ENCODE assay signal across 8 cellular contexts in genomic region chr12:32120419-32120818, GRCh38. TPM values are rescaled to one million over a fixed set of nuclear protein-coding genes. Genes with fewer than 3 reads are reported as not detected.
DNase-seq lines count a peak whose midpoint lies in the region; ATAC-seq, FAIRE-seq and TF ChIP-seq lines count a peak whose summit lies in the region.

No MANE protein-coding gene starts in this region.

- CTCF ChIA-PET in GM12878 (lab: Yijun Ruan, JAX), result interaction anchor here (0.6 to 2.0 kb wide), 6 partner anchors 10 to 437 kb away, joined by 3 to 8 read pairs (median 3); no protein-coding TSS in a partner anchor

- 62% methylated on average over 2 of the region's 2 CpGs for WGBS in GM12878 (ENCODE audit: insufficient coverage, insufficient replicate concordance, low lambda C conversion rate, missing lambda C conversion rate)

- H3K36me3 ChIP-seq in GM12878 (ENCODE audit: control insufficient read depth in 2 of 2, insufficient read depth in 2 of 2, low read length in 1 of 2), result 0 out of 4 replicates have a peak, but pooled peaks cover 0 to 4% of the 10 kb centered on the region in 2 experiments

- no peak overlapping the region for H3K9ac ChIP-seq in GM12878 (ENCODE audit: control insufficient read depth, insufficient read depth, low read length)

- no peak for TF ChIP-seq POLR2A in GM12891 (IDR thresholded peaks at IDR 0.05; ENCODE audit: low read depth, low read length)
- TF ChIP-seq POLR2A in GM12878 (IDR thresholded peaks at IDR 0.05; ENCODE audit: low read depth, low read length), result no peak

- ATAC-seq in GM21367 (IDR thresholded peaks at IDR 0.05; ENCODE audit: unreplicated experiment) (peak; percentile 79), HG03196 (IDR thresholded peaks at IDR 0.05; ENCODE audit: unreplicated experiment) (peak; percentile 88), GM12878 (peak; percentile 90), natural killer cell (no peak)

- peaks cover 12 to 15% of the 10 kb centered on the region in 2 donors for H3K4me1 Mint-ChIP-seq in natural killer cell

- in situ Hi-C loops in GM12878 (cut with MboI), result no loop called here

- intact Hi-C loops in GM12878 (cut with micrococcal nuclease; ENCODE audit: unreplicated experiment), result no loop called here
- intact Hi-C loops in natural killer cell (cut with micrococcal nuclease), result no loop called here

- peak; percentile 51 for FAIRE-seq in GM12891 (lab: Jason Lieb, UNC)
- FAIRE-seq in GM12878 (lab: Jason Lieb, UNC), result peak; percentile 76

- no peaks in the 10 kb centered on the region for H3K9me3 Mint-ChIP-seq in natural killer cell

- BruUV-seq in GM12878 (replicated peaks; lab: Mats Ljungman, UMichigan), result no TSS peak

- no peaks in the 10 kb centered on the region for H3K9me3 ChIP-seq in GM12878 (replicated peaks; ENCODE audit: control insufficient read depth, insufficient read depth, low read length)

- POLR2A ChIA-PET in GM12878 (lab: Charles Lee), result interaction anchor here (1.1 to 1.8 kb wide), 2 partner anchors 9 to 14 kb away, joined by 5 to 10 read pairs; no protein-coding TSS in a partner anchor

- H3K4me3 ChIP-seq in GM12878, result no peak overlapping the region

- no peak overlapping the region for H3K27ac ChIP-seq in GM12878 (ENCODE audit: control insufficient read depth, insufficient read depth)

- H3K4me3 Mint-ChIP-seq in natural killer cell, result no peak overlapping the region

- DNase-seq in GM12891 (ENCODE audit: insufficient read length, low spot score) (peak; percentile 36), GM12878 (ENCODE audit: low read depth, low spot score) (no peak), NCI-H1694 treated with DMSO at 0.1 percent for 48 hours (lab: John Stamatoyannopoulos, UW) (no peak), OCI-M2 (lab: John Stamatoyannopoulos, UW; ENCODE audit: unreplicated experiment) (no peak), natural killer cell (no peak), NCI-H146 treated with DMSO at 0.1 percent for 48 hours (lab: John Stamatoyannopoulos, UW; ENCODE audit: unreplicated experiment) (no peak)

- H3K27me3 Mint-ChIP-seq in natural killer cell (ENCODE audit: low read depth in 2 of 2), result no peaks in the 10 kb centered on the region

- no peak overlapping the region for H3K27ac Mint-ChIP-seq in natural killer cell

- H3K36me3 Mint-ChIP-seq in natural killer cell, result no peaks in the 10 kb centered on the region

- H3K79me2 ChIP-seq in GM12878 (ENCODE audit: control insufficient read depth, insufficient read depth, low read length), result no peaks in the 10 kb centered on the region; the same call in 1 of the 2 replicates

- TF ChIP-seq RAD21 in GM12878 (IDR thresholded peaks at IDR 0.05; ENCODE audit: insufficient read depth, low read depth, low read length), result no peak

- TF ChIP-seq CTCF in GM12878 (IDR thresholded peaks at IDR 0.05 in 2 of 3, conservative IDR thresholded peaks at IDR 0.05 in 1 of 3; ENCODE audit: control insufficient read depth in 2 of 3, extremely low read depth in 1 of 3, insufficient read depth in 1 of 3, low read depth in 3 of 3, low read length in 3 of 3) (no peak), natural killer cell (IDR thresholded peaks at IDR 0.05) (no peak)

- RAD21 ChIA-PET in GM12878 (lab: Charles Lee; ENCODE audit: unreplicated experiment), result interaction anchor here (0.7 to 2.0 kb wide), 7 partner anchors 10 to 635 kb away, joined by 3 to 9 read pairs (median 3); partner anchors contain the start of genes BICD1 and YARS2

- peaks cover 10% of the 10 kb centered on the region; the same call in 1 of the 2 replicates for H3K4me1 ChIP-seq in GM12878 (ENCODE audit: control insufficient read depth, insufficient read depth, low read length)

- H3K27me3 ChIP-seq in GM12878 (replicated peaks in 1 of 2; ENCODE audit: control insufficient read depth in 2 of 2, insufficient read depth in 2 of 2, low read length in 1 of 2), result no peaks in the 10 kb centered on the region

- SMC1A ChIA-PET in GM12878 (lab: Charles Lee; ENCODE audit: uncharacterized antibody, unreplicated experiment), result interaction anchor here (0.6 to 2.2 kb wide), 6 partner anchors 13 to 448 kb away, joined by 3 to 10 read pairs (median 4); no protein-coding TSS in a partner anchor

- H2AFZ ChIP-seq in GM12878 (ENCODE audit: control insufficient read depth, low read depth, low read length), result no peak overlapping the region; the same call in 1 of the 2 replicates

- no peaks in the 10 kb centered on the region for H4K20me1 ChIP-seq in GM12878 (ENCODE audit: control insufficient read depth, insufficient read depth)

- TF ChIP-seq EP300 in GM12878 (IDR thresholded peaks at IDR 0.05; ENCODE audit: borderline replicate concordance in 1 of 2, control insufficient read depth in 1 of 2, low read depth in 2 of 2, low read length in 2 of 2), result no peak

- H3K4me2 ChIP-seq in GM12878 (ENCODE audit: control insufficient read depth, insufficient read depth), result peak overlapping the region; percentile 66

TF ChIP-seq in GM12891, 5 proteins besides CTCF, POLR2A, EP300 and RAD21:
- TF ChIP-seq PAX5 (IDR thresholded peaks at IDR 0.05; ENCODE audit: insufficient read depth, low read length, severe bottlenecking), result no peak
- TF ChIP-seq POU2F2 (IDR thresholded peaks at IDR 0.05; ENCODE audit: low read depth, low read length), result no peak
- no peak for TF ChIP-seq POLR2AphosphoS5 (IDR thresholded peaks at IDR 0.05; ENCODE audit: low read depth, low read length)
- no peak for TF ChIP-seq TAF1 (IDR thresholded peaks at IDR 0.05; ENCODE audit: low read depth, low read length)
- no peak for TF ChIP-seq SPI1 (IDR thresholded peaks at IDR 0.05; ENCODE audit: low read depth, low read length)

TF ChIP-seq in GM12878, 131 proteins besides CTCF, POLR2A, EP300 and RAD21:
- TF ChIP-seq GATAD2B (conservative IDR thresholded peaks at IDR 0.05; ENCODE audit: low read depth) (no peak), KAT2A (conservative IDR thresholded peaks at IDR 0.05; ENCODE audit: control insufficient read depth, low read depth, low read length) (no peak), YY1 (IDR thresholded peaks at IDR 0.05; ENCODE audit: low read depth, low read length) (no peak), ATF7 (IDR thresholded peaks at IDR 0.05; ENCODE audit: low read depth) (no peak), ZZZ3 (IDR thresholded peaks at IDR 0.05; ENCODE audit: control insufficient read depth, insufficient read length, low read depth) (no peak), HDAC2 (IDR thresholded peaks at IDR 0.05) (no peak), ZBED1 (IDR thresholded peaks at IDR 0.05; ENCODE audit: borderline replicate concordance) (no peak), SMAD5 (IDR thresholded peaks at IDR 0.05; ENCODE audit: low read depth) (no peak), KLF5 (IDR thresholded peaks at IDR 0.05; ENCODE audit: partially characterized antibody) (no peak), SRF (IDR thresholded peaks at IDR 0.05; ENCODE audit: low read depth in 2 of 2, low read length in 2 of 2) (no peak), RB1 (IDR thresholded peaks at IDR 0.05; ENCODE audit: borderline replicate concordance) (no peak)

RNA-seq across cellular contexts. Expression of gene BICD1, which starts 13.8 kb away (rescaled TPM):
- 9.1 TPM for polyA plus RNA-seq in GM12891 (2012; ENCODE audit: low read depth, missing spikeins)
- total RNA-seq in GM12878 (2013; cell fraction: nucleolus; rRNA removed), result 91.8 and 92.4 TPM in 2 replicates
- total RNA-seq in GM12878 (2014; rRNA removed) (14.0 and 14.6 TPM in 2 replicates), GM12878 (2014; rRNA removed; fragmentation: Illumina TruSeq; extraction: Trizol) (12.6 and 15.6 TPM in 2 replicates), GM12878 (2021) (29.4 and 32.5 TPM in 2 replicates), natural killer cell (10 to 100 TPM in 2 of 3 donors, 1 to 10 TPM in 1; 10.0 to 16.0 (median 15.5) TPM)
- polyA plus RNA-seq in GM12878 (2011; ENCODE audit: low read depth), result 12.1 TPM
- polyA plus RNA-seq in GM12878 (2011; rRNA removed) (12.0 and 13.2 TPM in 2 replicates), GM12878 (2014; fragmentation: Illumina TruSeq; extraction: Trizol) (18.3 TPM in 2 replicates), GM12878 (2014; fragmentation: Nextera tagmentation; extraction: Ambion mirVana) (1 to 10 TPM; 4.7 to 5.6 TPM), GM12878 (2014; rRNA removed) (14.8 and 17.6 TPM in 2 replicates), GM12878 (2016; fragmentation: Nextera tagmentation; extraction: Ambion mirVana) (10 to 100 TPM; 15.3 to 19.2 TPM)
- polyA plus RNA-seq in GM12878 (2011; cell fraction: cytosol; rRNA removed), result 7.5 and 8.0 TPM in 2 replicates
- 19.4 and 21.8 TPM in 2 replicates for polyA plus RNA-seq in GM12878 (2011; cell fraction: nucleus; rRNA removed)
- polyA plus RNA-seq in GM12878 (2012), result 13.1 and 13.3 TPM in 2 replicates
- polyA minus RNA-seq in GM12878 (2011; rRNA and poly(A)+ RNA removed), result 24.5 and 29.8 TPM in 2 replicates
- polyA minus RNA-seq in GM12878 (2011; cell fraction: cytosol; rRNA and poly(A)+ RNA removed), result 5.2 and 5.6 TPM in 2 replicates
- 25.3 and 55.8 TPM in 2 replicates for polyA minus RNA-seq in GM12878 (2011; cell fraction: nucleus; rRNA and poly(A)+ RNA removed)

Comparison
In these comparisons a context has a peak if more than half of its experiments do, and no peak if none do; other contexts are left out.
1. ATAC-seq: peak in GM21367 (single experiment), HG03196 (single experiment) and GM12878 (single experiment); none in natural killer cell (0 of 3).